In the genomic region with DNA sequence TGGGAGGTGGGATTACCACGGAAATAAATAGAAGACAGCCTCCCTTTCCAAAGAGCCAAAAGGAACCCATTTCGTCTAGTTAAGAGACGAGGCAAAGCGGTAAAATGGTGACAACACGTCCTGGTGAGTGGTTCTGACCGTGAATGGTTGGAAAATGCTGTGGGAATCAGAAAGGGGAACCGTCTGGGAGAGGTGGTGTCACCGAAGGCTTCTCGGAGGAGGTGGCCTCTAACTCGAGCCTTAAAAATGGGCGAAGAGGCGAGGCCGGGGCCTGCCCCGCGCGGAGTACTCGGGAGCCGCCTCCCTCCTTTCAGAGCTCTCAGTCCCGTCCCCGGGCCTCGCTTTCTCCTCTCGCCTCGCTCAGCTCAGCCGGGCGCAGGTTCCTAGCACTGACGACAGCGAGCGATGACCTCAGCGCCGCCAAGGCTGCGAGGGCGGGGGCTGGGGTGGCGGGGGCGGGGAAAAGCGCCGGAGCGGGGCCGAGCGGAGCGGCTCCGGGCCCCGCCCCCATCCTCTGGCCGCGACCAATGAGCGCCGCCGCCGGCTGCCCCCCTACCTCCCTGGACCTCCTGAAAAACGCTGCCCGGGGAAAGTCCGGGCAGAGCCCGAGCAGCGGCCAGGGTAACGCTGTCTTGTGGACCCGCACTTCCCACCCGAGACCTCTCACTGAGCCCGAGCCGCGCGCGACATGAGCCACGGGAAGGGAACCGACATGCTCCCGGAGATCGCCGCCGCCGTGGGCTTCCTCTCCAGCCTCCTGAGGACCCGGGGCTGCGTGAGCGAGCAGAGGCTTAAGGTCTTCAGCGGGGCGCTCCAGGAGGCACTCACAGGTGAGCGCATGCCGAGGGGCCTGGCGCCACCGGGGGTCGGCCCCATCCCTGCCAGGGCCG, we compare ENCODE assay signal across 1 cellular context.
TF ChIP-seq lines count a peak whose summit lies in the region.

A gene with protein sequence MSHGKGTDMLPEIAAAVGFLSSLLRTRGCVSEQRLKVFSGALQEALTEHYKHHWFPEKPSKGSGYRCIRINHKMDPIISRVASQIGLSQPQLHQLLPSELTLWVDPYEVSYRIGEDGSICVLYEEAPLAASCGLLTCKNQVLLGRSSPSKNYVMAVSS (plus strand): TSS at position 601 of the 890 bp plus-strand sequence. CDS start 88 bp downstream, at position 689.

TF ChIP-seq in HCT116, 20 proteins besides CTCF, POLR2A, EP300 and RAD21 (continued from another document):
- TF ChIP-seq, protein P1, sequence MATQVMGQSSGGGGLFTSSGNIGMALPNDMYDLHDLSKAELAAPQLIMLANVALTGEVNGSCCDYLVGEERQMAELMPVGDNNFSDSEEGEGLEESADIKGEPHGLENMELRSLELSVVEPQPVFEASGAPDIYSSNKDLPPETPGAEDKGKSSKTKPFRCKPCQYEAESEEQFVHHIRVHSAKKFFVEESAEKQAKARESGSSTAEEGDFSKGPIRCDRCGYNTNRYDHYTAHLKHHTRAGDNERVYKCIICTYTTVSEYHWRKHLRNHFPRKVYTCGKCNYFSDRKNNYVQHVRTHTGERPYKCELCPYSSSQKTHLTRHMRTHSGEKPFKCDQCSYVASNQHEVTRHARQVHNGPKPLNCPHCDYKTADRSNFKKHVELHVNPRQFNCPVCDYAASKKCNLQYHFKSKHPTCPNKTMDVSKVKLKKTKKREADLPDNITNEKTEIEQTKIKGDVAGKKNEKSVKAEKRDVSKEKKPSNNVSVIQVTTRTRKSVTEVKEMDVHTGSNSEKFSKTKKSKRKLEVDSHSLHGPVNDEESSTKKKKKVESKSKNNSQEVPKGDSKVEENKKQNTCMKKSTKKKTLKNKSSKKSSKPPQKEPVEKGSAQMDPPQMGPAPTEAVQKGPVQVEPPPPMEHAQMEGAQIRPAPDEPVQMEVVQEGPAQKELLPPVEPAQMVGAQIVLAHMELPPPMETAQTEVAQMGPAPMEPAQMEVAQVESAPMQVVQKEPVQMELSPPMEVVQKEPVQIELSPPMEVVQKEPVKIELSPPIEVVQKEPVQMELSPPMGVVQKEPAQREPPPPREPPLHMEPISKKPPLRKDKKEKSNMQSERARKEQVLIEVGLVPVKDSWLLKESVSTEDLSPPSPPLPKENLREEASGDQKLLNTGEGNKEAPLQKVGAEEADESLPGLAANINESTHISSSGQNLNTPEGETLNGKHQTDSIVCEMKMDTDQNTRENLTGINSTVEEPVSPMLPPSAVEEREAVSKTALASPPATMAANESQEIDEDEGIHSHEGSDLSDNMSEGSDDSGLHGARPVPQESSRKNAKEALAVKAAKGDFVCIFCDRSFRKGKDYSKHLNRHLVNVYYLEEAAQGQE (IDR thresholded peaks at IDR 0.05; ENCODE audit: low read depth), result no peak
- TF ChIP-seq FOSL1 (IDR thresholded peaks at IDR 0.05; ENCODE audit: low read depth) (no peak), JUND (IDR thresholded peaks at IDR 0.05) (peak; percentile 28; the same call in 1 of the 2 replicates), EGR1 (IDR thresholded peaks at IDR 0.05; ENCODE audit: low read depth) (peak; percentile 54)
